Comparison of ENCODE assay signal across 8 cellular contexts in the genomic region with DNA sequence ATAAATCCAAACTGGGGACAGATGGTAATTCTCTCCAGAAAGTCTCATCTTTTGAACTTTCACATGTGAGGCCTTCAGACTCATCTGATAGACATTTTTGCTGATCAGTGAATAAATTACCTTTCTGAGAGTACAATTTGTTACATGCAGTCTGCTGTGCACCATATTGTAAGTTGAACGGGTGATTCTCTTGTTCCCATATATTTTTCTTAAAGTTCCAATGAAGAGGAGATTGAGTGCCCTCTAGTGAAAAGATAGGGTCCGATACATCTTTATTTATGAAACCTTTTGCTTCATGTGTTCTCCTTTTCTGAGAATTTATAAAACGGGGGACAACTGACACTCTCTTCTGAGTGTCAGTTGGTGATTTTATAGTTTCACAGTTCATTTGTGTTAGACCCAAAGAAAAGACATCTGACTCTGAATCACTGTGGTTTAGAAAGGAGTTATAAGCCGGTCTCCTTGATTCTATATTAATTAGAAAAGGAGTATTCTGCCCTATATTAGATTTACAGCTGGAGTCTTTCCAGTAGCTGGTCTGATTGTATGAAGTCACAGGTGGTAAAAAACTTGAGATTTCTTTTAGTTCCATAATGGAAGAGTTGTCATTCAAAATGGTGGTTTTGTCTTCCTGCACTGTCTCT. TPM values are rescaled to one million over a fixed set of nuclear protein-coding genes. Genes with fewer than 3 reads are reported as not detected.
A peak's percentile ranks its signal among the peaks of the same experiment; 100 is the strongest.
DNase-seq lines count a peak whose midpoint lies in the region; ATAC-seq, FAIRE-seq and TF ChIP-seq lines count a peak whose summit lies in the region.

No MANE protein-coding gene starts in this region.

- POLR2A ChIA-PET in endothelial cell of umbilical vein (lab: Charles Lee): no interaction called here

- ATAC-seq in GM19351 (IDR thresholded peaks at IDR 0.05; ENCODE audit: unreplicated experiment): no peak

- H3K27ac ChIP-seq in endothelial cell of umbilical vein (ENCODE audit: insufficient read depth, low read depth, low read length): no peak overlapping the region
- no peak overlapping the region for H3K27ac ChIP-seq in effector memory CD4-positive, alpha-beta T cell (ENCODE audit: insufficient read depth, low read length, poor library complexity, severe bottlenecking)

- peak; percentile 15 for DNase-seq in AG09319 (ENCODE audit: extremely low read depth, low read depth)
- no peak for DNase-seq in GM18507 (ENCODE audit: extremely low spot score, insufficient read length, low read depth)
- DNase-seq in NOMO-1 treated with DMSO at 0.1 percent for 48 hours (lab: John Stamatoyannopoulos, UW; ENCODE audit: unreplicated experiment): peak; percentile 49
- peak; percentile 61 for DNase-seq in endothelial cell of umbilical vein (ENCODE audit: low read depth, low spot score)
- peak; percentile 6 for DNase-seq in retinal pigment epithelial cell (ENCODE audit: low read depth)
- no peak for DNase-seq in stimulated activated CD8-positive, alpha-beta memory T cell treated with anti-CD3 and anti-CD28 coated beads, Interleukin-4, amount 100 ng/mL, for 48 hours
- DNase-seq in effector memory CD4-positive, alpha-beta T cell: no peak

- intact Hi-C loops in endothelial cell of umbilical vein (cut with micrococcal nuclease): loop anchor here (1.0 kb wide), 1 partner anchor 95 kb away; no protein-coding TSS in a partner anchor

- H4K20me1 ChIP-seq in endothelial cell of umbilical vein (replicated peaks; ENCODE audit: control insufficient read depth, extremely low read depth, insufficient read depth, low read length): no peaks in the 10 kb centered on the region

- no peak overlapping the region for H3K4me3 ChIP-seq in endothelial cell of umbilical vein (replicated peaks in 1 of 3; ENCODE audit: insufficient read depth in 1 of 3, low read depth in 1 of 3, low read length in 3 of 3)
- no peak overlapping the region for H3K4me3 ChIP-seq in retinal pigment epithelial cell (ENCODE audit: low read length)
- H3K4me3 ChIP-seq in effector memory CD4-positive, alpha-beta T cell (ENCODE audit: insufficient read depth, low read depth, low read length, poor library complexity, severe bottlenecking): no peak overlapping the region

- no peaks in the 10 kb centered on the region for H3K36me3 ChIP-seq in endothelial cell of umbilical vein (ENCODE audit: control insufficient read depth in 2 of 2, extremely low read depth in 1 of 2, insufficient read depth in 2 of 2, low read length in 2 of 2)
- H3K36me3 ChIP-seq in effector memory CD4-positive, alpha-beta T cell (ENCODE audit: control insufficient read depth, insufficient read depth, low read length): no peaks in the 10 kb centered on the region

- TF ChIP-seq CTCF in AG09319 (IDR thresholded peaks at IDR 0.05; ENCODE audit: low read depth, low read length): peak; percentile 38
- peak; percentile 19 to 26 for TF ChIP-seq CTCF in endothelial cell of umbilical vein (IDR thresholded peaks at IDR 0.05; ENCODE audit: extremely low read depth in 1 of 2, insufficient read depth in 1 of 2, low read depth in 1 of 2, low read length in 2 of 2)
- peak; percentile 41 for TF ChIP-seq CTCF in retinal pigment epithelial cell (conservative IDR thresholded peaks at IDR 0.05; ENCODE audit: low read depth, low read length)

- H3K4me1 ChIP-seq in endothelial cell of umbilical vein (ENCODE audit: control insufficient read depth, extremely low read depth, insufficient read depth, low read length): no peaks in the 10 kb centered on the region
- no peaks in the 10 kb centered on the region for H3K4me1 ChIP-seq in effector memory CD4-positive, alpha-beta T cell (ENCODE audit: control insufficient read depth, insufficient read depth, low read length, poor library complexity, severe bottlenecking)

- H3K9me3 ChIP-seq in endothelial cell of umbilical vein (replicated peaks; ENCODE audit: control insufficient read depth, insufficient read depth, low read length): no peaks in the 10 kb centered on the region
- no peaks in the 10 kb centered on the region for H3K9me3 ChIP-seq in effector memory CD4-positive, alpha-beta T cell (ENCODE audit: control insufficient read depth, low read length)

- no peaks in the 10 kb centered on the region for H3K9me1 ChIP-seq in endothelial cell of umbilical vein (replicated peaks; ENCODE audit: control insufficient read depth, extremely low read depth, insufficient read depth, low read length)

- H3K4me2 ChIP-seq in endothelial cell of umbilical vein (ENCODE audit: insufficient read depth, low read length): no peak overlapping the region

- no peaks in the 10 kb centered on the region for H3K79me2 ChIP-seq in endothelial cell of umbilical vein (ENCODE audit: control insufficient read depth, insufficient read depth, low read length)

- FAIRE-seq in GM18507 (lab: Jason Lieb, UNC) (peak; percentile 48), endothelial cell of umbilical vein (lab: Jason Lieb, UNC) (no peak)

- no peak for TF ChIP-seq POLR2A in endothelial cell of umbilical vein (IDR thresholded peaks at IDR 0.05; ENCODE audit: low read depth, low read length)

- peak overlapping the region; percentile 62 for H2AFZ ChIP-seq in endothelial cell of umbilical vein (ENCODE audit: low read depth, low read length)

- dilution Hi-C loops in endothelial cell of umbilical vein (cut with MboI; ENCODE audit: extremely low pct_ligation_motif_present, low sequenced_read_pairs): no loop called here

- H3K9ac ChIP-seq in endothelial cell of umbilical vein (replicated peaks; ENCODE audit: extremely low read depth, insufficient read depth, low read length): no peak overlapping the region

- no peaks in the 10 kb centered on the region for H3K27me3 ChIP-seq in endothelial cell of umbilical vein (ENCODE audit: control insufficient read depth in 2 of 2, insufficient read depth in 2 of 2, low read length in 2 of 2)
- H3K27me3 ChIP-seq in effector memory CD4-positive, alpha-beta T cell (replicated peaks; ENCODE audit: control insufficient read depth, insufficient read depth, low read length, poor library complexity, severe bottlenecking): no peaks in the 10 kb centered on the region

- BruUV-seq in endothelial cell of umbilical vein (replicated peaks; lab: Mats Ljungman, UMichigan): no TSS peak

- CTCF ChIA-PET in endothelial cell of umbilical vein (lab: Charles Lee): interaction anchor here (0.9 to 3.8 kb wide), 8 partner anchors 9 to 93 kb away, joined by 3 to 35 read pairs (median 4); a partner anchor contains a TSS

TF ChIP-seq in endothelial cell of umbilical vein, 7 proteins besides CTCF, POLR2A, EP300 and RAD21:
- TF ChIP-seq GATA2 (IDR thresholded peaks at IDR 0.05; ENCODE audit: insufficient read depth, insufficient read length, low read depth, low read length): no peak
- TF ChIP-seq POLR2AphosphoS5 (IDR thresholded peaks at IDR 0.05; ENCODE audit: insufficient read depth, low read depth, low read length): no peak
- no peak for TF ChIP-seq MYC (IDR thresholded peaks at IDR 0.05; ENCODE audit: low read depth, low read length)
- TF ChIP-seq JUN (IDR thresholded peaks at IDR 0.05; ENCODE audit: borderline replicate concordance, insufficient read depth, insufficient read length, low read depth): no peak
- TF ChIP-seq, protein P1, sequence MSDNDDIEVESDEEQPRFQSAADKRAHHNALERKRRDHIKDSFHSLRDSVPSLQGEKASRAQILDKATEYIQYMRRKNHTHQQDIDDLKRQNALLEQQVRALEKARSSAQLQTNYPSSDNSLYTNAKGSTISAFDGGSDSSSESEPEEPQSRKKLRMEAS (IDR thresholded peaks at IDR 0.05; ENCODE audit: insufficient read depth, insufficient read length): no peak
- TF ChIP-seq EZH2 (IDR thresholded peaks at IDR 0.05; ENCODE audit: borderline replicate concordance, low read depth, low read length, severe bottlenecking): no peak
- no peak for TF ChIP-seq FOS (IDR thresholded peaks at IDR 0.05; ENCODE audit: borderline replicate concordance, insufficient read depth, low read length)

RNA-seq across cellular contexts. Expression of a gene that starts 30.4 kb away (rescaled TPM):
- total RNA-seq in endothelial cell of umbilical vein: 32.9 and 33.0 TPM in 2 replicates
- 22.3 and 31.9 TPM in 2 replicates for polyA plus RNA-seq in endothelial cell of umbilical vein
- polyA plus RNA-seq in endothelial cell of umbilical vein (2011; cell fraction: cytosol; rRNA removed): 45.0 and 45.4 TPM in 2 replicates
- polyA plus RNA-seq in endothelial cell of umbilical vein (2011; cell fraction: nucleus; rRNA removed): 11.5 and 11.9 TPM in 2 replicates
- 25.9 and 44.4 TPM in 2 replicates for polyA plus RNA-seq in endothelial cell of umbilical vein (2012)
- 10.2 and 11.1 TPM in 2 replicates for polyA minus RNA-seq in endothelial cell of umbilical vein
- polyA minus RNA-seq in endothelial cell of umbilical vein (2011; cell fraction: cytosol; rRNA and poly(A)+ RNA removed): 6.9 TPM
- polyA minus RNA-seq in endothelial cell of umbilical vein (2011; cell fraction: nucleus; rRNA and poly(A)+ RNA removed): 3.9 and 4.4 TPM in 2 replicates

Comparison
In these comparisons a context has a peak if more than half of its experiments do, and no peak if none do; other contexts are left out.
1. DNase-seq: peak in AG09319 (single experiment), NOMO-1 treated with DMSO at 0.1 percent for 48 hours (single experiment), endothelial cell of umbilical vein (single experiment) and retinal pigment epithelial cell (single experiment); none in GM18507 (single experiment), stimulated activated CD8-positive, alpha-beta memory T cell treated with anti-CD3 and anti-CD28 coated beads, Interleukin-4, amount 100 ng/mL, for 48 hours (single experiment) and effector memory CD4-positive, alpha-beta T cell (0 of 3).
2. Peak in every context shown above with its lines, with median percentiles within 50 percentile points of each other: CTCF ChIP-seq.